28 cellular contexts compared by ENCODE assay signal in the genomic region with DNA sequence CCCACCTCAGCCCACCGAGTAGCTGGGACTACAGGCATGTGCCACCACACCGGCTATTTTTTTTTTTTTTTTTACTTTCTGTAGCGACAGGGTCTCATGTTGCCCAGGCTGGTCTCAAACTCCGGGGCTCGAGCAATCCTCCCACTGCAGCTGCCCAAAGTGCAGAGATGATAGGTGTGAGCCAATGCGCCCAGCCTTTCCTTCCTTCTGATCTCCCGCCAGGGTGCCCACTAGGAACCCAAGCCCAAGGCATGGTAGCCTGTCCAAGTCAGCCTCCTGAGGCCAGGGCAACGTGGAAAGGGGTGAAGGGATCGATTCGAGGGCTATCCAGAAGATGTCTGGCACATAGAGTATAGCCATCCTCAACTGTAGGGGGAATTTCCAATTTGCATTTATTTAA.
"Had no signal": no experiment of that assay in that cellular context is flagged by ENCODE, and none has a peak within 500 bp of the region (broad histone marks: within the 10 kb centered on the region; RNA-seq: fewer than 3 reads in every experiment).

No MANE protein-coding gene starts in this region.

- H3K4me3 Mint-ChIP-seq: naive thymus-derived CD4-positive, alpha-beta T cell; natural killer cell; nephron; neural progenitor cell; stimulated activated memory B cell treated with anti-CD40 and anti-IgM and Interleukin-4, amounts not matched to agents 10 μg/mL and 1 μg/mL and 100 μg/mL, for 72 hours; stimulated activated naive CD8-positive, alpha-beta T cell treated with anti-CD3 and anti-CD28 coated beads, Interleukin-15, amount 100 ng/mL, for 72 hours; type B pancreatic cell had no signal

- DNase-seq: naive thymus-derived CD4-positive, alpha-beta T cell; natural killer cell; pancreas; psoas muscle; right cardiac atrium; right lobe of liver; spleen; stimulated activated CD4-positive, alpha-beta T cell treated with anti-CD3 and anti-CD28 coated beads, Interleukin-12 subunit alpha, Interleukin-12 subunit beta, amount 100 ng/mL, for 4 hours; stimulated activated CD4-positive, alpha-beta T cell treated with anti-CD3 and anti-CD28 coated beads, Interleukin-1b, Interleukin-23, amount 100 ng/mL, for 48 hours; stimulated activated CD4-positive, alpha-beta T cell treated with anti-CD3 and anti-CD28 coated beads, Interleukin-4, amount 100 ng/mL, for 1 hour; stimulated activated CD4-positive, alpha-beta T cell treated with anti-CD3 and anti-CD28 coated beads, Interleukin-4, amount 100 ng/mL, for 4 hours; stimulated activated CD8-positive, alpha-beta memory T cell treated with anti-CD3 and anti-CD28 coated beads, Interleukin-4, amount 100 ng/mL, for 48 hours; stimulated activated naive CD4-positive, alpha-beta T cell; stimulated activated naive CD8-positive, alpha-beta T cell treated with anti-CD3 and anti-CD28 coated beads, Interleukin-15, amount 100 ng/mL, for 72 hours; stimulated activated naive CD8-positive, alpha-beta T cell treated with anti-CD3 and anti-CD28 coated beads, Interleukin-15, Interleukin-2, amounts not matched to agents 100 U/mL and 50 U/mL, for 24 hours; substantia nigra; testis; transverse colon had no signal

- H3K4me3 ChIP-seq: neural progenitor cell, pancreas, psoas muscle, right lobe of liver, skin epidermis, smooth muscle cell, spleen, suprapubic skin, testis, tibial artery, transverse colon, vagina had no signal

- H3K36me3 Mint-ChIP-seq: natural killer cell; neural progenitor cell; stimulated activated memory B cell treated with anti-CD40 and anti-IgM and Interleukin-4, amounts not matched to agents 10 μg/mL and 1 μg/mL and 100 μg/mL, for 72 hours; type B pancreatic cell had no signal

- H3K36me3 ChIP-seq: neural progenitor cell, pancreas, right lobe of liver, spleen, suprapubic skin, tibial artery, transverse colon, vagina had no signal

- H3K27ac Mint-ChIP-seq: naive thymus-derived CD4-positive, alpha-beta T cell; natural killer cell; nephron; neural progenitor cell; progenitor cell of endocrine pancreas; stimulated activated memory B cell treated with anti-CD40 and anti-IgM and Interleukin-4, amounts not matched to agents 10 μg/mL and 1 μg/mL and 100 μg/mL, for 72 hours; stimulated activated naive CD8-positive, alpha-beta T cell treated with anti-CD3 and anti-CD28 coated beads, Interleukin-15, amount 100 ng/mL, for 72 hours; type B pancreatic cell had no signal

- H3K27ac ChIP-seq: neural progenitor cell, pancreas, psoas muscle, right lobe of liver, skin epidermis, spleen, suprapubic skin, testis, tibial artery, transverse colon, vagina had no signal

- H3K9me3 ChIP-seq: pancreas, psoas muscle, right lobe of liver, suprapubic skin, testis, tibial artery, transverse colon, vagina had no signal

- H3K4me1 Mint-ChIP-seq: natural killer cell; nephron; neural progenitor cell; stimulated activated memory B cell treated with anti-CD40 and anti-IgM and Interleukin-4, amounts not matched to agents 10 μg/mL and 1 μg/mL and 100 μg/mL, for 72 hours; stimulated activated naive CD8-positive, alpha-beta T cell treated with anti-CD3 and anti-CD28 coated beads, Interleukin-15, amount 100 ng/mL, for 72 hours had no signal

- ATAC-seq: naive thymus-derived CD4-positive, alpha-beta T cell; natural killer cell; pancreas; psoas muscle; right cardiac atrium; right lobe of liver; stimulated activated memory B cell treated with anti-CD40 and anti-IgM and Interleukin-4, amounts not matched to agents 10 μg/mL and 1 μg/mL and 100 μg/mL, for 72 hours; stimulated activated naive CD8-positive, alpha-beta T cell treated with anti-CD3 and anti-CD28 coated beads, Interleukin-15, amount 100 ng/mL, for 72 hours; stimulated activated naive CD8-positive, alpha-beta T cell treated with anti-CD3 and anti-CD28 coated beads, Interleukin-15, Interleukin-2, amounts not matched to agents 100 U/mL and 50 U/mL, for 24 hours had no signal

- H3K27me3 Mint-ChIP-seq: progenitor cell of endocrine pancreas had no signal

- H3K4me1 ChIP-seq: neural progenitor cell, pancreas, psoas muscle, spleen, suprapubic skin, testis, tibial artery, transverse colon, vagina had no signal

- H3K9me3 Mint-ChIP-seq: stimulated activated naive CD8-positive, alpha-beta T cell treated with anti-CD3 and anti-CD28 coated beads, Interleukin-15, amount 100 ng/mL, for 72 hours had no signal

- H3K27me3 ChIP-seq: neural progenitor cell, pancreas, right lobe of liver, suprapubic skin, testis, vagina had no signal
